In the genomic region with DNA sequence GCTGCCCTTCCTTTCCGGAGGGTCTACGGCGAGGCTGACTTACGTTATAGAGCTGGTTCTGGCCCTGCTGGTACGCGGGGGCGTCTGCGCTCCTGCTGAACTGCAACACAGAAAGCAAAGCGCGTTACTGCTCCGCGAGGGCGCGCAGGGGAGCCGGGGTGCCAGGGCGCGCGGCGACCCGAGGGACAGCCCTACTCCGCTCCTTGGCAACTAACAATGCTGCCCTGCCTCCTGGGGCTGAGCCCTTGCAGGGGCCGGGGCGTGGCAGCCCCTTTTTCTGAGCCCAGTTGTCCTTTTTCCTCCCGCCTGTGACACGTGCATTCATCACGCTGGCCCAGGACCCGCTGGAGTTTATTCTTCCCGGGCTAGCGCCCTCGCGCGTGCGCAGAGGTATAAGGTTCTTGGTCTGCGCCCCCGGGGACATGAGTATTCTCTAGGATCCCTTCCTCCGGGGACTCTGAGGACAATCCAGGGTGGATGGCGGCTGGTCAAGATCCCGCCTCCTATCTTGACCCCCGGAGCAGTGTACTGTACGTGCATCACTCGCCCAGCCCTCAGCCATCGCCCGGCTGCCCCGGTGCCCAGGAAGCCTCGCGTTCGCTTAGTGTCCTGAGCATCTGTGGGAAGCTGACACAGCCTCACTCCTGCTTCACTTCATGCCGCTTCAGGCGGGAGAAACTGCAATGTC, we compare ENCODE assay signal across 9 cellular contexts.
DNase-seq lines count a peak whose midpoint lies in the region; ATAC-seq and TF ChIP-seq lines count a peak whose summit lies in the region.
"Had no signal": no experiment of that assay in that cellular context is flagged by ENCODE, and none has a peak within 500 bp of the region (broad histone marks: within the 10 kb centered on the region; RNA-seq: fewer than 3 reads in every experiment).

No MANE protein-coding gene starts in this region.

- peak overlapping the region; percentile 67 to 78 for H3K4me3 Mint-ChIP-seq in CD14-positive monocyte

- peak; percentile 44 for ATAC-seq in GM19372 (IDR thresholded peaks at IDR 0.05; ENCODE audit: low read depth, unreplicated experiment)

- no peak overlapping the region for H3K9ac ChIP-seq in OCI-LY3 (ENCODE audit: low read length)

- H3K27me3 ChIP-seq in OCI-LY3 (ENCODE audit: low read depth, low read length): peaks cover 26% of the 10 kb centered on the region

- H3K27ac ChIP-seq in OCI-LY3 (ENCODE audit: low read length): no peak overlapping the region
- H3K27ac ChIP-seq: PC-9 had no signal

- peaks cover 16 to 26% (median 18%) of the 10 kb centered on the region in 3 donors for H3K27me3 Mint-ChIP-seq in CD14-positive monocyte (ENCODE audit: low read depth in 3 of 3)

- H3K4me1 ChIP-seq in OCI-LY3 (ENCODE audit: low read length): no peaks in the 10 kb centered on the region

- no peaks in the 10 kb centered on the region for H3K9me3 ChIP-seq in OCI-LY3 (ENCODE audit: insufficient read depth, low read length)

- intact Hi-C loops in CD14-positive monocyte (cut with micrococcal nuclease): no loop called here

- no peak for DNase-seq in CD14-positive monocyte (ENCODE audit: low spot score)
- DNase-seq in cerebellar cortex (ENCODE audit: low spot score): peak; percentile 61
- peak; percentile 27 for DNase-seq in kidney glomerular epithelial cell (lab: John Stamatoyannopoulos, UW)
- DNase-seq in stimulated activated CD4-positive, alpha-beta T cell treated with anti-CD3 and anti-CD28 coated beads, Interleukin-4, amount 100 ng/mL, for 1 hour: peak; percentile 60
- no peak for DNase-seq in T-helper 2 cell
- no peak for DNase-seq in SW 1271 (lab: John Stamatoyannopoulos, UW)

- peaks cover 23% of the 10 kb centered on the region for H3K4me1 Mint-ChIP-seq in CD14-positive monocyte

- H4K20me1 ChIP-seq in OCI-LY3 (ENCODE audit: insufficient read depth, low read length): no peaks in the 10 kb centered on the region

- no peak overlapping the region for H2AFZ ChIP-seq in OCI-LY3 (ENCODE audit: low read depth, low read length)
- H2AFZ ChIP-seq: PC-9 had no signal

- TF ChIP-seq CTCF in CD14-positive monocyte (IDR thresholded peaks at IDR 0.05) (peak; percentile 21), OCI-LY3 (IDR thresholded peaks at IDR 0.05; ENCODE audit: low read depth, low read length) (no peak)

- peak overlapping the region in 1 of 7 donors; percentile 41 for H3K27ac Mint-ChIP-seq in CD14-positive monocyte

- H3K4me3 ChIP-seq in OCI-LY3 (ENCODE audit: low read length): peak overlapping the region; percentile 50
- H3K4me3 ChIP-seq: PC-9 had no signal

- H3K9me3 Mint-ChIP-seq in CD14-positive monocyte: peaks cover 0 to 2% (median 0%) of the 10 kb centered on the region in 7 donors

- H3K36me3 Mint-ChIP-seq in CD14-positive monocyte: no peaks in the 10 kb centered on the region

- H3K36me3 ChIP-seq in OCI-LY3 (replicated peaks; ENCODE audit: low read depth, low read length): no peaks in the 10 kb centered on the region

- H3K4me2 ChIP-seq in OCI-LY3 (ENCODE audit: low read length): peak overlapping the region; percentile 42
- H3K4me2 ChIP-seq: PC-9 had no signal

- no peaks in the 10 kb centered on the region for H3K79me2 ChIP-seq in OCI-LY3 (ENCODE audit: low read length)

Comparison
In these comparisons a context has a peak if more than half of its experiments do, and no peak if none do; other contexts are left out.
1. DNase-seq: peak in cerebellar cortex (single experiment), kidney glomerular epithelial cell (single experiment) and stimulated activated CD4-positive, alpha-beta T cell treated with anti-CD3 and anti-CD28 coated beads, Interleukin-4, amount 100 ng/mL, for 1 hour (single experiment); none in CD14-positive monocyte (single experiment), T-helper 2 cell (0 of 5) and SW 1271 (0 of 2).